Comparison of ENCODE assay signal across 8 cellular contexts in the genomic region with DNA sequence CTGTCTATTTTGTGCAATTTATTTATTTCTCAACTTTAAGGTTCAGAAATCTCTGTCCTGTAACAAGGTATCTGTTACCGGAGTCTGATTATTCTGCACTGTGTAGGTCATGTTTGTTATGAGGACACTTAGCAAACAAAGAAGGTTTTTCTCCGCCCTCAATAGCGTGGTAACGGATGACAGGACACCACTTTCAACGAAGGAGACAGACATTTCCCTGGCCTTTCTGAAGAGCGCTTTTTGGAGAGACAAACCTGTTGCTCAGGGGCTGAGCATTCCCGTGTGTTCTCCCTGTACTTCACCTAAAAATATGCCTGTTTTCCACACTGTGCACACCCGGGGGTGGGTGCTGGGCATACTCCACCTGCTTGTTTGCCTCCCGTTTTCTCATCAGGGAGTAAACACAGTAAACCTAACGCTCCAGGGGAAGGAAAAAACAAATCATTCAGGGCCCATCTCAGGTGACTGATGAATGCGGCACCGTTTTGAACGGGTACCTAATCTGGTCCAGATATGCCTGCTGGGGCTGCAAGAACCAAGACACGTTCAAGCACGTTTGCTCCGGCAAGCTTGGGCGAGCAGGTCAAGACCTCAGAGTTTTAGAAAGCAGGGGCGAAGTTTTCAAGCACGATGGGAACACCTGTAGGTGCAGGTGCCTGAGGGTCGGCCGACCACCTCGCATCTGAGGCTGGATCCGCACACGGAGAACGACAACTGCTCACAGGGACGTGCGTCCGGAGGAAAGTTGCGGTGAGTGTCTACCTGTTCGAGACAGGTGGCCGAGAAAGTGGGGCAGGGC. TPM values are rescaled to one million over a fixed set of nuclear protein-coding genes. Genes with fewer than 3 reads are reported as not detected.
DNase-seq lines count a peak whose midpoint lies in the region; ATAC-seq and TF ChIP-seq lines count a peak whose summit lies in the region.

No MANE protein-coding gene starts in this region.

- intact Hi-C loops in CD8-positive, alpha-beta T cell (cut with DNase I, micrococcal nuclease), result loop anchor here (1.0 to 10.0 kb wide), 7 partner anchors 50 to 1951 kb away; partner anchors contain the start of genes ZNF622 (in 2 of the 2), ANKH (in 1 of the 2) and OTULIN (in 1 of the 2)

- POLR2A ChIA-PET in CD8-positive, alpha-beta T cell (lab: Charles Lee), result interaction anchor here (0.8 to 3.6 kb wide), 13 partner anchors 9 to 161 kb away, joined by 3 to 89 read pairs (median 5); no protein-coding TSS in a partner anchor
- POLR2A ChIA-PET in WTC11 (lab: Charles Lee), result no interaction called here

- no peaks in the 10 kb centered on the region for H3K36me3 ChIP-seq in CD8-positive, alpha-beta T cell (ENCODE audit: insufficient read depth, low read length)

- no peak for DNase-seq in CD8-positive, alpha-beta T cell
- DNase-seq in WTC11 (ENCODE audit: low spot score) (no peak), foreskin keratinocyte (peak in 1 of 2 donors; percentile 12), progenitor cell of endocrine pancreas (ENCODE audit: low spot score, unreplicated experiment) (no peak), NCI-H1048 (lab: John Stamatoyannopoulos, UW) (no peak), kidney glomerular epithelial cell (lab: John Stamatoyannopoulos, UW) (no peak), Kasumi-1 (lab: John Stamatoyannopoulos, UW) (no peak)

- no peaks in the 10 kb centered on the region for H3K9me3 Mint-ChIP-seq in CD8-positive, alpha-beta T cell
- H3K9me3 Mint-ChIP-seq in WTC11 (no peaks in the 10 kb centered on the region), progenitor cell of endocrine pancreas (ENCODE audit: low read depth) (no peaks in the 10 kb centered on the region)

- CTCF ChIA-PET in CD8-positive, alpha-beta T cell (lab: Charles Lee), result interaction anchor here (1.0 to 3.8 kb wide), 6 partner anchors 11 to 51 kb away, joined by 3 to 21 read pairs (median 6); no protein-coding TSS in a partner anchor
- CTCF ChIA-PET in WTC11 (lab: Charles Lee), result interaction anchor here (0.9 to 2.5 kb wide), 2 partner anchors 10 to 63 kb away, joined by 3 to 9 read pairs; no protein-coding TSS in a partner anchor

- no peak for ATAC-seq in CD8-positive, alpha-beta T cell
- ATAC-seq in HG02623 (IDR thresholded peaks at IDR 0.05; ENCODE audit: unreplicated experiment) (peak; percentile 1), WTC11 (peak; percentile 23), foreskin keratinocyte (peak; percentile 30)

- peaks cover 46% of the 10 kb centered on the region for H3K4me1 ChIP-seq in CD8-positive, alpha-beta T cell (ENCODE audit: insufficient read depth, low read length)
- peaks cover 6% of the 10 kb centered on the region for H3K4me1 ChIP-seq in foreskin keratinocyte

- TF ChIP-seq CTCF in CD8-positive, alpha-beta T cell (IDR thresholded peaks at IDR 0.05), result no peak
- no peak for TF ChIP-seq CTCF in WTC11 (IDR thresholded peaks at IDR 0.05)
- TF ChIP-seq CTCF in foreskin keratinocyte (conservative IDR thresholded peaks at IDR 0.05), result no peak
- no peak for TF ChIP-seq CTCF in progenitor cell of endocrine pancreas (IDR thresholded peaks at IDR 0.05; ENCODE audit: unreplicated experiment)

- H3K4me3 Mint-ChIP-seq in CD8-positive, alpha-beta T cell, result peak overlapping the region; percentile 98
- H3K4me3 Mint-ChIP-seq in WTC11 (peak overlapping the region; percentile 86), progenitor cell of endocrine pancreas (ENCODE audit: low read depth) (peak overlapping the region; percentile 92)

- peak overlapping the region; percentile 97 for H3K27ac Mint-ChIP-seq in CD8-positive, alpha-beta T cell
- H3K27ac Mint-ChIP-seq in WTC11, result no peak overlapping the region
- peak overlapping the region; percentile 91 for H3K27ac Mint-ChIP-seq in progenitor cell of endocrine pancreas

- H3K27me3 Mint-ChIP-seq in CD8-positive, alpha-beta T cell (ENCODE audit: low read depth), result no peaks in the 10 kb centered on the region
- H3K27me3 Mint-ChIP-seq in WTC11 (ENCODE audit: low read depth), result peaks cover 24% of the 10 kb centered on the region
- H3K27me3 Mint-ChIP-seq in progenitor cell of endocrine pancreas, result peaks cover 25% of the 10 kb centered on the region

- peak overlapping the region; percentile 97 for H3K27ac ChIP-seq in CD8-positive, alpha-beta T cell (ENCODE audit: low read depth, low read length)
- H3K27ac ChIP-seq in foreskin keratinocyte, result no peak overlapping the region

- H3K36me3 Mint-ChIP-seq in CD8-positive, alpha-beta T cell, result peaks cover 21% of the 10 kb centered on the region
- H3K36me3 Mint-ChIP-seq in WTC11 (no peaks in the 10 kb centered on the region), progenitor cell of endocrine pancreas (ENCODE audit: insufficient read depth) (no peaks in the 10 kb centered on the region)

- peak overlapping the region; percentile 58 for H3K4me3 ChIP-seq in CD8-positive, alpha-beta T cell (ENCODE audit: low read depth, low read length)

- peaks cover 53% of the 10 kb centered on the region for H3K4me1 Mint-ChIP-seq in CD8-positive, alpha-beta T cell (ENCODE audit: low read depth)
- H3K4me1 Mint-ChIP-seq in WTC11 (peaks cover 16% of the 10 kb centered on the region), progenitor cell of endocrine pancreas (ENCODE audit: low read depth) (peaks cover 11% of the 10 kb centered on the region)

- no peaks in the 10 kb centered on the region for H3K9me3 ChIP-seq in CD8-positive, alpha-beta T cell (ENCODE audit: low read length)

- H3K27me3 ChIP-seq in CD8-positive, alpha-beta T cell (ENCODE audit: insufficient read depth, low read length), result no peaks in the 10 kb centered on the region
- H3K27me3 ChIP-seq in foreskin keratinocyte, result peaks cover 58% of the 10 kb centered on the region

TF ChIP-seq in WTC11, 78 proteins besides CTCF, POLR2A, EP300 and RAD21:
- TF ChIP-seq ZNF263 (CRISPR knock-in tag; IDR thresholded peaks at IDR 0.05; ENCODE audit: low read depth) (no peak), FOXK1 (CRISPR knock-in tag; IDR thresholded peaks at IDR 0.05) (no peak), NR1H2 (CRISPR knock-in tag; IDR thresholded peaks at IDR 0.05) (no peak), USF2 (CRISPR knock-in tag; IDR thresholded peaks at IDR 0.05) (no peak), ZBTB43 (CRISPR knock-in tag; IDR thresholded peaks at IDR 0.05) (no peak), ZNF416 (CRISPR knock-in tag; IDR thresholded peaks at IDR 0.05) (no peak), ZNF232 (CRISPR knock-in tag; IDR thresholded peaks at IDR 0.05) (no peak), ZNF121 (CRISPR knock-in tag; IDR thresholded peaks at IDR 0.05) (no peak), GABPB1 (CRISPR knock-in tag; IDR thresholded peaks at IDR 0.05) (no peak), JAZF1 (CRISPR knock-in tag; IDR thresholded peaks at IDR 0.05) (no peak), JUN (CRISPR knock-in tag; IDR thresholded peaks at IDR 0.05) (no peak)
- TF ChIP-seq, protein P1, sequence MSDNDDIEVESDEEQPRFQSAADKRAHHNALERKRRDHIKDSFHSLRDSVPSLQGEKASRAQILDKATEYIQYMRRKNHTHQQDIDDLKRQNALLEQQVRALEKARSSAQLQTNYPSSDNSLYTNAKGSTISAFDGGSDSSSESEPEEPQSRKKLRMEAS (CRISPR knock-in tag; IDR thresholded peaks at IDR 0.05), result no peak

RNA-seq across cellular contexts. Expression of gene RETREG1, which starts 0.9 kb away (rescaled TPM):
- total RNA-seq in CD8-positive, alpha-beta T cell, result 10 to 100 TPM; 62.2 to 73.9 TPM
- total RNA-seq in WTC11 (2021) (1.8 to 2.2 TPM (median 2.0 TPM) in 3 replicates), foreskin keratinocyte (1.3 and 2.1 TPM in 2 replicates), progenitor cell of endocrine pancreas (7.4 and 8.0 TPM in 2 replicates)
- polyA plus RNA-seq in foreskin keratinocyte, result 0.66 and 1.0 TPM in 2 replicates
